In the genomic region with DNA sequence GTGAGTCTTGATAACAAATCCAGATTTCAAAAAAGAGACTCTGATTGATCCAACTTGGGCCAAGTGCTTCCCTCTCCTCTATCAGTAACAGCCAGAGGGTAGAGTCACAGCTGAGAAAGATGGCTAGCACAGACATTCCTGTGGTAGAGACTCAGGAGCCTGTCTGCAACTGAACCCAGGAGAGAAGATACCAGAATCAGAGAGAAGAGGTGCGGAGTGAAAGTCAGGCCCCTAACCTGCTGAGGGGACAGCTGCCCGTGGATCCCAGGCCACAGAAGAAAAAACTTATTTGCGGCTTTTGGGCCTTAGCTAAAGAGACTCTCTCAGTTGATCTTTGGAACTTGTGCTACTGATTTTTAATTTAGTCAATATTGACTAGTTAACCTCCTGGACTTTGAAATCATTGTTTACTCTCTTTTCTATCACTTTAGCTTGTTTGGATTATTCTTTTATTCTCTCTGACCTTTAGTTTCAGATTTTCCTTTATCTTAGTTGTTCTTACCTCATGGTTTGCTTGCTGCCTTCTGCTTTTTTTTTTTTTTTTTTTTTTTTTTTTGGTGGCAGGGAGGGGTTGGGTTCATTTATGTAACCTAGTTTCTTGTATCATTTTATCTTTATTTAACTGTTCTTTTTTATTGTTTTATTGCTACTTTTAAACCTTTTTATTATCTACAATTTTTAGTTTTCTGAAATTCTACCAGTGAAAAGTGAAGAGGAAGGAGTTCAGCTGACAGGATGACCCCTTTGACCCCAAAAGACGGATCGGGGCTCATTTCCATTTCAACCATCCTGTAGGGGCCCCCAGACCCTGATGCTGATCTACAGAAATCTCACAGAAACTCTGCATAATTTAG, we compare ENCODE assay signal across 13 cellular contexts.
DNase-seq lines count a peak whose midpoint lies in the region; ATAC-seq, FAIRE-seq and TF ChIP-seq lines count a peak whose summit lies in the region.
"Had no signal": no experiment of that assay in that cellular context is flagged by ENCODE, and none has a peak within 500 bp of the region (broad histone marks: within the 10 kb centered on the region; RNA-seq: fewer than 3 reads in every experiment).

No MANE protein-coding gene starts in this region.

- H3K4me1 ChIP-seq in GM23338 (ENCODE audit: insufficient read depth) (0 out of 2 replicates have a peak, but pooled peaks cover 7% of the 10 kb centered on the region), adipocyte (ENCODE audit: control insufficient read depth, insufficient read depth, low read length) (peaks cover 10% of the 10 kb centered on the region), keratinocyte (ENCODE audit: control insufficient read depth, extremely low read depth, insufficient read depth, low read length) (peaks cover 20% of the 10 kb centered on the region), small intestine (ENCODE audit: control insufficient read depth in 2 of 2, insufficient read depth in 1 of 2, low read depth in 1 of 2, low read length in 1 of 2) (peaks cover 0 to 5% of the 10 kb centered on the region in 2 donors)

- H3K79me2 ChIP-seq in GM23338 (replicated peaks; ENCODE audit: insufficient read depth) (no peaks in the 10 kb centered on the region), keratinocyte (ENCODE audit: control insufficient read depth, insufficient read depth, low read length) (no peaks in the 10 kb centered on the region)

- peaks cover 15% of the 10 kb centered on the region for H3K4me1 Mint-ChIP-seq in GM23338

- H3K9me3 ChIP-seq in adipocyte (ENCODE audit: control insufficient read depth, low read length) = no peaks in the 10 kb centered on the region
- no peaks in the 10 kb centered on the region for H3K9me3 ChIP-seq in keratinocyte (ENCODE audit: control insufficient read depth, low read depth, low read length)
- no peaks in the 10 kb centered on the region for H3K9me3 ChIP-seq in small intestine (ENCODE audit: control insufficient read depth, low read depth)
- H3K9me3 ChIP-seq: thoracic aorta had no signal

- H3K36me3 ChIP-seq in GM23338 (ENCODE audit: insufficient read depth) (no peaks in the 10 kb centered on the region), adipocyte (ENCODE audit: control insufficient read depth, insufficient read depth, low read length, severe bottlenecking) (no peaks in the 10 kb centered on the region), keratinocyte (ENCODE audit: control insufficient read depth in 2 of 2, extremely low read depth in 1 of 2, insufficient read depth in 2 of 2, low read length in 2 of 2) (no peaks in the 10 kb centered on the region), small intestine (ENCODE audit: control insufficient read depth in 2 of 2, insufficient read depth in 2 of 2, low read length in 2 of 2) (no peaks in the 10 kb centered on the region)
- H3K36me3 ChIP-seq: thoracic aorta had no signal

- DNase-seq in GM23338 (ENCODE audit: low spot score) (no peak), adipocyte (ENCODE audit: low read depth) (peak; percentile 40), keratinocyte (ENCODE audit: low read depth, low spot score) (no peak), small intestine (peak; percentile 56), NCI-H1417 treated with DMSO at 0.1 percent for 48 hours (lab: John Stamatoyannopoulos, UW) (no peak), NCI-H69 (lab: John Stamatoyannopoulos, UW) (no peak)
- no peak for DNase-seq in activated CD4-positive, alpha-beta T cell treated with anti-CD3 and anti-CD28 coated beads for 1 hour
- DNase-seq: COR-L47, NCI-H1417, posterior cingulate gyrus had no signal

- H3K9me2 ChIP-seq in GM23338 (ENCODE audit: insufficient read depth) = 0 out of 2 replicates have a peak, but pooled peaks cover 3% of the 10 kb centered on the region

- no peaks in the 10 kb centered on the region for H3K36me3 Mint-ChIP-seq in GM23338 (ENCODE audit: low read depth)

- H3K27ac ChIP-seq in GM23338 (ENCODE audit: low read depth) (no peak overlapping the region), keratinocyte (ENCODE audit: control insufficient read depth, insufficient read depth, low read length) (no peak overlapping the region), small intestine (ENCODE audit: low read depth in 1 of 2, low read length in 1 of 2) (peak overlapping the region in 1 of 2 donors; percentile 20)
- H3K27ac ChIP-seq: thoracic aorta had no signal

- H4K20me1 ChIP-seq in GM23338 (replicated peaks; ENCODE audit: insufficient read depth) (no peaks in the 10 kb centered on the region), keratinocyte (ENCODE audit: control insufficient read depth, extremely low read depth, insufficient read depth, low read length) (no peaks in the 10 kb centered on the region)

- dilution Hi-C loops in keratinocyte (cut with MboI; ENCODE audit: extremely low pct_ligation_motif_present, low sequenced_read_pairs) = no loop called here

- ATAC-seq in GM23338 = peak; percentile 31; the same call in 2 of the 3 replicates
- ATAC-seq in activated CD4-positive, CD25-positive, alpha-beta regulatory T cell treated with anti-CD3 and anti-CD28 coated beads, Interleukin-2, amount 50 U/mL, for 24 hours = no peak

- H3K9me1 ChIP-seq in keratinocyte (ENCODE audit: control insufficient read depth, extremely low read depth, insufficient read depth, low read length) = no peaks in the 10 kb centered on the region

- H3K4me3 ChIP-seq in GM23338 (no peak overlapping the region), adipocyte (ENCODE audit: low read length) (no peak overlapping the region), keratinocyte (ENCODE audit: control insufficient read depth in 2 of 3, extremely low read depth in 1 of 3, insufficient read depth in 2 of 3, low read depth in 1 of 3, low read length in 3 of 3) (no peak overlapping the region), small intestine (ENCODE audit: low read depth in 1 of 2, low read length in 2 of 2) (no peak overlapping the region)
- H3K4me3 ChIP-seq: thoracic aorta had no signal

- H2AFZ ChIP-seq in GM23338 (peak overlapping the region; percentile 92; the same call in 1 of the 2 replicates), keratinocyte (ENCODE audit: control insufficient read depth, low read length) (peak overlapping the region; percentile 49)

- H3K27ac Mint-ChIP-seq in GM23338 = no peak overlapping the region

- TF ChIP-seq CTCF in GM23338 (conservative IDR thresholded peaks at IDR 0.05; ENCODE audit: low read depth in 2 of 2) (no peak), keratinocyte (optimal IDR thresholded peaks at IDR 0.05 in 1 of 3, IDR thresholded peaks at IDR 0.05 in 1 of 3, conservative IDR thresholded peaks at IDR 0.05 in 1 of 3; ENCODE audit: extremely low read depth in 1 of 3, insufficient read depth in 2 of 3, low read length in 3 of 3) (no peak)

- 12 to 48% (median 33%) methylated on average over 5 of the region's 5 CpGs for WGBS in small intestine, 3 donors

- no peak overlapping the region for H3K4me3 Mint-ChIP-seq in GM23338

- H3K27me3 Mint-ChIP-seq in GM23338 (ENCODE audit: insufficient read depth, low read depth, poor library complexity) = peaks cover 1% of the 10 kb centered on the region

- H3F3A ChIP-seq in GM23338 (replicated peaks; ENCODE audit: low read depth) = no peaks in the 10 kb centered on the region

- H3K9me3 Mint-ChIP-seq in GM23338 = no peaks in the 10 kb centered on the region

- H3K27me3 ChIP-seq in GM23338 (ENCODE audit: insufficient read depth) = no peaks in the 10 kb centered on the region
- H3K27me3 ChIP-seq in adipocyte (replicated peaks; ENCODE audit: control insufficient read depth, insufficient read depth, low read length) = no peaks in the 10 kb centered on the region
- H3K27me3 ChIP-seq in keratinocyte (ENCODE audit: control insufficient read depth, extremely low read depth, insufficient read depth, low read length) = no peaks in the 10 kb centered on the region
- H3K27me3 ChIP-seq in small intestine (ENCODE audit: control insufficient read depth in 2 of 2, insufficient read depth in 2 of 2, low read length in 2 of 2) = no peaks in the 10 kb centered on the region

- no peak for FAIRE-seq in keratinocyte (lab: Jason Lieb, UNC)
- FAIRE-seq in small intestine (lab: Jason Lieb, UNC) = peak; percentile 92
- FAIRE-seq: GM12891 had no signal

- H3K4me2 ChIP-seq in GM23338 (no peak overlapping the region), keratinocyte (ENCODE audit: control insufficient read depth, extremely low read depth, insufficient read depth, low read depth, low read length) (no peak overlapping the region)

- H3K9ac ChIP-seq in adipocyte (ENCODE audit: low read length) (no peak overlapping the region), keratinocyte (ENCODE audit: control insufficient read depth, extremely low read depth, insufficient read depth, low read length) (no peak overlapping the region)

TF ChIP-seq in GM23338, 12 proteins besides CTCF, POLR2A, EP300 and RAD21:
- TF ChIP-seq JUNB (IDR thresholded peaks at IDR 0.05; ENCODE audit: unreplicated experiment) (no peak), ZNF114 (CRISPR knock-in tag; IDR thresholded peaks at IDR 0.05) (no peak), STAT1 (IDR thresholded peaks at IDR 0.05; ENCODE audit: unreplicated experiment) (no peak), REST (IDR thresholded peaks at IDR 0.05; ENCODE audit: unreplicated experiment) (no peak)

Comparison
In these comparisons a context has a peak if more than half of its experiments do, and no peak if none do; other contexts are left out.
1. DNase-seq: peak in adipocyte (single experiment) and small intestine (single experiment); none in GM23338 (single experiment), keratinocyte (single experiment), activated CD4-positive, alpha-beta T cell treated with anti-CD3 and anti-CD28 coated beads for 1 hour (single experiment), NCI-H1417 treated with DMSO at 0.1 percent for 48 hours (single experiment) and NCI-H69 (single experiment).